ENCODE assay signal across 17 cellular contexts in the genomic region with DNA sequence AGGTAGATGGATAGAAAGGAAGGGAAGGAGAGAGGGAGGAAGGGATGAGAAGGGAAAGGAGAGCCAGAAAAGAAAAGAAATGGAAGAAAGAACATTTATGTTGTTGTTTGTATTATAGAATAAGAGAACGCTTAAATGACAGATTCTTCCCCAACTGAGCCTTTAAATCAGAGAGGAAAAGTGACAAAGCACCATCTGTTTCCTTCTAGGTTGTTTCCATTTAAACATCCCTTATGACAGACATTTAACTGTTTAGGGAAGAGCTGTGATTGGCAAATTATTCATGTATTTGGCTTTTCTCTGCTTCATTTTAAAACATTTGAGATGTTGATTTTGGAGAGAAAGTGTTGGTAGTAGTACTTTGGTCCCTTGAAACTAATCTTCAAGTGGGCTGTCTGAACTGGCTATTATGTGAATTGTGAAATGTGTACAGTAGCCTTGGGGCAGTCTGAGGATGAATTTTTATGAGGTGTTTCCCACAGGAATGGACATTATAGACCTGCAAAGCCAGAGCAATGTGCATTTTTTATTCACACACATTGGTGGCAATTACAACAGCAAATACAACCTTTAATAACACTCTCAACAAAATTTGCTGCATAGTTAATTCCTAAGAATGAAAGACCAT.
DNase-seq lines count a peak whose midpoint lies in the region; ATAC-seq and TF ChIP-seq lines count a peak whose summit lies in the region.
"Had no signal": no experiment of that assay in that cellular context is flagged by ENCODE, and none has a peak within 500 bp of the region (broad histone marks: within the 10 kb centered on the region; RNA-seq: fewer than 3 reads in every experiment).

No MANE protein-coding gene starts in this region.

- peak; percentile 90 for ATAC-seq in RWPE2 (ENCODE audit: low read depth)
- no peak for ATAC-seq in natural killer cell treated with Interleukin-12 subunit alpha and Interleukin-12 subunit beta and Interleukin-15 and Interleukin-18, amount 100 ng/mL, for 72 hours
- ATAC-seq: GM23338 had no signal

- H3K27ac ChIP-seq in RWPE2 (ENCODE audit: poor library complexity, severe bottlenecking) (no peak overlapping the region), adrenal gland (no peak overlapping the region)
- H3K27ac ChIP-seq: left ventricle myocardium inferior, ovary had no signal

- intact Hi-C loops in adrenal gland (cut with DNase I), result no loop called here

- H3K27me3 ChIP-seq in RWPE2 (ENCODE audit: insufficient read depth, poor library complexity, severe bottlenecking) (no peaks in the 10 kb centered on the region), adrenal gland (no peaks in the 10 kb centered on the region)
- H3K27me3 ChIP-seq: ovary had no signal

- H3K9me3 ChIP-seq in RWPE2 (ENCODE audit: severe bottlenecking) (no peaks in the 10 kb centered on the region), adrenal gland (replicated peaks in 1 of 3) (no peaks in the 10 kb centered on the region)
- H3K9me3 ChIP-seq: left ventricle myocardium inferior, ovary had no signal

- H3K36me3 Mint-ChIP-seq in glutamatergic neuron (ENCODE audit: unreplicated experiment), result peaks cover 8% of the 10 kb centered on the region
- H3K36me3 Mint-ChIP-seq in natural killer cell treated with Interleukin-12 subunit alpha and Interleukin-12 subunit beta and Interleukin-15 and Interleukin-18, amount 100 ng/mL, for 72 hours, result peaks cover 10% of the 10 kb centered on the region

- TF ChIP-seq CTCF in RWPE2 (IDR thresholded peaks at IDR 0.05; ENCODE audit: poor library complexity, severe bottlenecking), result no peak
- TF ChIP-seq CTCF in glutamatergic neuron (IDR thresholded peaks at IDR 0.05; ENCODE audit: partially characterized antibody, unreplicated experiment), result no peak
- no peak for TF ChIP-seq CTCF in adrenal gland (IDR thresholded peaks at IDR 0.05)

- H3K4me1 ChIP-seq in RWPE2 (ENCODE audit: insufficient read depth, poor library complexity, severe bottlenecking) (peaks cover 28% of the 10 kb centered on the region), adrenal gland (replicated peaks in 1 of 2) (peaks cover 0 to 4% of the 10 kb centered on the region in 2 donors)

- DNase-seq in Daoy (ENCODE audit: low read depth) (peak; percentile 23), HT-29 (ENCODE audit: low spot score) (peak; percentile 24), RWPE2 (ENCODE audit: low spot score) (no peak), glutamatergic neuron (no peak), COR-L47 (lab: John Stamatoyannopoulos, UW) (no peak), adrenal gland (no peak)
- DNase-seq in natural killer cell treated with Interleukin-12 subunit alpha and Interleukin-12 subunit beta and Interleukin-15 and Interleukin-18, amount 100 ng/mL, for 72 hours (ENCODE audit: low spot score), result no peak
- DNase-seq: activated CD4-positive, alpha-beta T cell treated with anti-CD3 and anti-CD28 coated beads for 1 hour; activated gamma-delta T cell treated with Interleukin-2 at 50 U/mL for 16 hours; foreskin melanocyte; KBM-7; left ventricle myocardium inferior; NCI-H1092; ovary; stimulated activated CD4-positive, alpha-beta T cell treated with anti-CD3 and anti-CD28 coated beads, Interleukin-4, amount 100 ng/mL, for 1 hour; T-helper 9 cell had no signal

- H3K4me3 Mint-ChIP-seq in glutamatergic neuron (ENCODE audit: unreplicated experiment), result peak overlapping the region; percentile 84
- no peak overlapping the region for H3K4me3 Mint-ChIP-seq in natural killer cell treated with Interleukin-12 subunit alpha and Interleukin-12 subunit beta and Interleukin-15 and Interleukin-18, amount 100 ng/mL, for 72 hours
- H3K4me3 Mint-ChIP-seq: GM23338 had no signal

- peaks cover 34% of the 10 kb centered on the region for H3K4me1 Mint-ChIP-seq in glutamatergic neuron (ENCODE audit: low read depth, unreplicated experiment)
- H3K4me1 Mint-ChIP-seq in natural killer cell treated with Interleukin-12 subunit alpha and Interleukin-12 subunit beta and Interleukin-15 and Interleukin-18, amount 100 ng/mL, for 72 hours (ENCODE audit: low read depth in 2 of 2), result peaks cover 14 to 26% of the 10 kb centered on the region in 2 donors

- H3K27me3 Mint-ChIP-seq in glutamatergic neuron (ENCODE audit: unreplicated experiment), result peaks cover 2% of the 10 kb centered on the region
- no peaks in the 10 kb centered on the region for H3K27me3 Mint-ChIP-seq in natural killer cell treated with Interleukin-12 subunit alpha and Interleukin-12 subunit beta and Interleukin-15 and Interleukin-18, amount 100 ng/mL, for 72 hours

- 64 to 79% (median 76%) methylated on average over 1 of the region's 1 CpG for WGBS in adrenal gland, 4 donors

- peak overlapping the region; percentile 91 for H3K27ac Mint-ChIP-seq in glutamatergic neuron (ENCODE audit: unreplicated experiment)
- peak overlapping the region in 1 of 2 donors; percentile 68 for H3K27ac Mint-ChIP-seq in natural killer cell treated with Interleukin-12 subunit alpha and Interleukin-12 subunit beta and Interleukin-15 and Interleukin-18, amount 100 ng/mL, for 72 hours
- H3K27ac Mint-ChIP-seq: GM23338 had no signal

- TF ChIP-seq POLR2A in adrenal gland (IDR thresholded peaks at IDR 0.05), result no peak

- H3K9me3 Mint-ChIP-seq in glutamatergic neuron (ENCODE audit: unreplicated experiment), result peaks cover 5% of the 10 kb centered on the region
- H3K9me3 Mint-ChIP-seq in natural killer cell treated with Interleukin-12 subunit alpha and Interleukin-12 subunit beta and Interleukin-15 and Interleukin-18, amount 100 ng/mL, for 72 hours, result no peaks in the 10 kb centered on the region

- H3K36me3 ChIP-seq in RWPE2 (ENCODE audit: low read depth), result no peaks in the 10 kb centered on the region
- no peaks in the 10 kb centered on the region for H3K36me3 ChIP-seq in adrenal gland (replicated peaks in 1 of 2)
- H3K36me3 ChIP-seq: ovary had no signal

- H3K4me3 ChIP-seq in RWPE2 (ENCODE audit: severe bottlenecking) (no peak overlapping the region), adrenal gland (no peak overlapping the region)
- H3K4me3 ChIP-seq: GM23338, left ventricle myocardium inferior, ovary had no signal

Comparison
In these comparisons a context has a peak if more than half of its experiments do, and no peak if none do; other contexts are left out.
1. DNase-seq: peak in Daoy (single experiment) and HT-29 (single experiment); none in RWPE2 (single experiment), glutamatergic neuron (single experiment), COR-L47 (single experiment), adrenal gland (0 of 7) and natural killer cell treated with Interleukin-12 subunit alpha and Interleukin-12 subunit beta and Interleukin-15 and Interleukin-18, amount 100 ng/mL, for 72 hours (single experiment).